In the genomic region with DNA sequence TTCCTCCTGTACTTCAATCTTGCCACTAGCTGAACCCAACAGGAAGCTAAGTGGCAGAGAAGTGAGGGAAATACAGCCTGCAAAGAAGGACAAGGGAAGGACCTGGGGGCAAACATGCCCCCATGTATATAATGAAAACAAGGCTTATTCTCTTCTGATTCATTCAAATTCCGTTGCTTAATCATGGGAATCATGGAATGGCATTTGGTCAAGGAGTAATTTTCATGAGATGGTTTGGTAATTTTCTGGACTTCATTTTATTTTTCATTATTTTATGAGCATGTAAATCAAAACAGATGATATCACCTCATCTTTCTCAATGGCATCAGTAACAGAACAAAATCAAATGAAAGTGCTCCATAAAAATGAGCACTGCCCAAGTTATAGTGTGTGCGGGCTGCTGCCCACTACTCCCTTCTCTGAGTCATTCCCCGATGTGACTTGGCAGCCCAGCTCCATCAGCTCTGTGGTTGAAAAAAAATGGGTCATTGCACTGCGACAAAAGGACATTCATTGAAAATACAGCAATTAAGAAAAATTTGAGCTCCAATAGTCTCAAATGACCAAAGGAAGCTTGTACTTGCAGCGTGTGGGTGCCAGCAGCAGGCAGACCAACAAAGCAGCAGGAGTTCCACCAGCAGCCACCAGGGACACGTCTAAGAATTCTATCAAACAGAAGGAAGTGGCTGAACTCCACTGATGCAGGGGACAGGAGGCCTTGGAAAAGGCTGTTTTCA, we compare ENCODE assay signal across 8 cellular contexts.
DNase-seq lines count a peak whose midpoint lies in the region; ATAC-seq and TF ChIP-seq lines count a peak whose summit lies in the region.

No MANE protein-coding gene starts in this region.

- no peak for TF ChIP-seq EP300 in ovary (IDR thresholded peaks at IDR 0.05)

- H3K4me1 Mint-ChIP-seq in central memory CD8-positive, alpha-beta T cell = peaks cover 16% of the 10 kb centered on the region

- no peaks in the 10 kb centered on the region for H3K36me3 Mint-ChIP-seq in central memory CD8-positive, alpha-beta T cell (ENCODE audit: insufficient read depth)

- no peaks in the 10 kb centered on the region for H3K9me3 ChIP-seq in right lobe of liver
- no peaks in the 10 kb centered on the region for H3K9me3 ChIP-seq in vagina
- H3K9me3 ChIP-seq in ovary = no peaks in the 10 kb centered on the region

- TF ChIP-seq CTCF in 22Rv1 (IDR thresholded peaks at IDR 0.05) = peak; percentile 34
- peak in 3 of 4 donors; percentile 4 to 23 (median 17) for TF ChIP-seq CTCF in right lobe of liver (IDR thresholded peaks at IDR 0.05)
- peak in 1 of 3 experiments; percentile 20 for TF ChIP-seq CTCF in vagina (IDR thresholded peaks at IDR 0.05)
- TF ChIP-seq CTCF in ovary (IDR thresholded peaks at IDR 0.05) = no peak
- TF ChIP-seq CTCF in coronary artery (IDR thresholded peaks at IDR 0.05) = no peak

- ATAC-seq in central memory CD8-positive, alpha-beta T cell (replicated peaks; ENCODE audit: extremely low read depth, poor library complexity, severe bottlenecking) = peak; percentile 49
- ATAC-seq in right lobe of liver = peak; percentile 32 to 46 (median 38)

- H3K27me3 Mint-ChIP-seq in central memory CD8-positive, alpha-beta T cell = no peaks in the 10 kb centered on the region

- H3K4me1 ChIP-seq in right lobe of liver (peaks cover 0 to 25% (median 0%) of the 10 kb centered on the region in 4 donors), vagina (peaks cover 10% of the 10 kb centered on the region), ovary (ENCODE audit: insufficient read depth) (no peaks in the 10 kb centered on the region)

- WGBS in right lobe of liver (ENCODE audit: insufficient coverage, low coverage, low lambda C conversion rate, missing lambda C conversion rate) = 44% methylated on average over 6 of the region's 6 CpGs
- WGBS in ovary, 3 donors = 62 to 69% (median 68%) methylated on average over 6 of the region's 6 CpGs

- intact Hi-C loops in right lobe of liver (cut with DNase I) = no loop called here
- intact Hi-C loops in vagina (cut with DNase I) = no loop called here
- intact Hi-C loops in ovary (cut with DNase I) = no loop called here

- H3K27ac ChIP-seq in 22Rv1 (no peak overlapping the region), right lobe of liver (no peak overlapping the region), vagina (peak overlapping the region; percentile 2), ovary (no peak overlapping the region), coronary artery (no peak overlapping the region)

- TF ChIP-seq POLR2A in right lobe of liver (IDR thresholded peaks at IDR 0.05) (no peak), vagina (IDR thresholded peaks at IDR 0.05) (no peak), ovary (IDR thresholded peaks at IDR 0.05) (no peak)

- H3K27ac Mint-ChIP-seq in central memory CD8-positive, alpha-beta T cell (ENCODE audit: low read depth) = no peak overlapping the region

- no peaks in the 10 kb centered on the region for H3K36me3 ChIP-seq in right lobe of liver
- H3K36me3 ChIP-seq in vagina = no peaks in the 10 kb centered on the region
- no peaks in the 10 kb centered on the region for H3K36me3 ChIP-seq in ovary

- H3K27me3 ChIP-seq in right lobe of liver (no peaks in the 10 kb centered on the region), vagina (no peaks in the 10 kb centered on the region), ovary (no peaks in the 10 kb centered on the region)

- DNase-seq in GM03348 (ENCODE audit: low spot score) = peak; percentile 13
- peak; percentile 17 for DNase-seq in OCI-M1 (lab: John Stamatoyannopoulos, UW)
- no peak for DNase-seq in central memory CD8-positive, alpha-beta T cell (ENCODE audit: low spot score in 2 of 2)
- peak in 1 of 3 donors; percentile 25 for DNase-seq in right lobe of liver
- DNase-seq in vagina (ENCODE audit: extremely low spot score in 2 of 2) = no peak
- no peak for DNase-seq in ovary
- DNase-seq in coronary artery (ENCODE audit: low spot score) = no peak

- H3K9me3 Mint-ChIP-seq in central memory CD8-positive, alpha-beta T cell = no peaks in the 10 kb centered on the region

- no peak overlapping the region for H3K4me3 Mint-ChIP-seq in central memory CD8-positive, alpha-beta T cell

- no peak overlapping the region for H3K4me3 ChIP-seq in right lobe of liver
- H3K4me3 ChIP-seq in vagina = no peak overlapping the region
- no peak overlapping the region for H3K4me3 ChIP-seq in ovary
- H3K4me3 ChIP-seq in coronary artery = no peak overlapping the region

Comparison
In these comparisons a context has a peak if more than half of its experiments do, and no peak if none do; other contexts are left out.
1. CTCF ChIP-seq: peak in 22Rv1 (single experiment) and right lobe of liver (3 of 4); none in ovary (0 of 3) and coronary artery (single experiment).
2. DNase-seq: peak in GM03348 (single experiment) and OCI-M1 (single experiment); none in central memory CD8-positive, alpha-beta T cell (0 of 2), vagina (0 of 2), ovary (0 of 5) and coronary artery (single experiment).